ENCODE assay signal across 23 cellular contexts in genomic region chr3:99966657-99967420, GRCh38.
DNase-seq lines count a peak whose midpoint lies in the region; ATAC-seq and TF ChIP-seq lines count a peak whose summit lies in the region.
"Had no signal": no experiment of that assay in that cellular context is flagged by ENCODE, and none has a peak within 500 bp of the region (broad histone marks: within the 10 kb centered on the region; RNA-seq: fewer than 3 reads in every experiment).

No MANE protein-coding gene starts in this region.

- POLR2A ChIA-PET in MCF 10A (lab: Yijun Ruan, JAX) = interaction anchor here (0.5 to 1.9 kb wide), 16 partner anchors 8 to 284 kb away, joined by 3 to 17 read pairs (median 4); no protein-coding TSS in a partner anchor

- H3K4me3 ChIP-seq in breast epithelium (no peak overlapping the region), psoas muscle (no peak overlapping the region), uterus (no peak overlapping the region)
- H3K4me3 ChIP-seq: BLaER1, lung, neural progenitor cell, SJSA1, skin epidermis, upper lobe of left lung had no signal

- DNase-seq in MCF 10A (ENCODE audit: unreplicated experiment) (no peak), breast epithelium (ENCODE audit: low spot score in 2 of 2) (no peak), fibroblast of the conjunctiva (ENCODE audit: low read depth) (peak; percentile 75), psoas muscle (no peak), uterus (no peak)
- DNase-seq: activated CD4-positive, alpha-beta T cell treated with anti-CD3 and anti-CD28 coated beads for 1 hour; activated CD8-positive, alpha-beta memory T cell treated with anti-CD3 and anti-CD28 coated beads, Interleukin-2, amount 50 U/mL, for 4 hours; activated naive CD4-positive, alpha-beta T cell treated with Interleukin-2 at 50 U/mL for 16 hours; effector CD4-positive, alpha-beta T cell; NCI-H187 treated with DMSO at 0.1 percent for 48 hours; NCI-H510A treated with DMSO at 0.1 percent for 48 hours; T-helper 9 cell; upper lobe of left lung had no signal

- no peaks in the 10 kb centered on the region for H3K27me3 ChIP-seq in breast epithelium
- H3K27me3 ChIP-seq in psoas muscle (ENCODE audit: insufficient read depth in 3 of 3, low read length in 2 of 3) = no peaks in the 10 kb centered on the region
- H3K27me3 ChIP-seq in uterus = no peaks in the 10 kb centered on the region
- H3K27me3 ChIP-seq: BLaER1, neural progenitor cell, SJSA1, upper lobe of left lung had no signal

- no peak overlapping the region for H3K27ac ChIP-seq in breast epithelium
- H3K27ac ChIP-seq in psoas muscle = peak overlapping the region; percentile 62
- H3K27ac ChIP-seq in uterus = peak overlapping the region; percentile 77 to 83
- H3K27ac ChIP-seq: 22Rv1, BLaER1, neural progenitor cell, SJSA1, upper lobe of left lung had no signal

- BruUV-seq in MCF 10A (replicated peaks; lab: Mats Ljungman, UMichigan) = no TSS peak

- peak overlapping the region; percentile 82 for H3K27ac Mint-ChIP-seq in MCF 10A (ENCODE audit: low read depth, unreplicated experiment)
- H3K27ac Mint-ChIP-seq: neural progenitor cell had no signal

- CTCF ChIA-PET in MCF 10A (lab: Yijun Ruan, JAX) = interaction anchor here (0.6 to 1.5 kb wide), 8 partner anchors 9 to 287 kb away, joined by 3 to 4 read pairs (median 4); no protein-coding TSS in a partner anchor

- intact Hi-C loops in MCF 10A (cut with micrococcal nuclease) = no loop called here
- intact Hi-C loops in breast epithelium (cut with DNase I; ENCODE audit: low total_unique reads) = no loop called here
- intact Hi-C loops in psoas muscle (cut with DNase I) = no loop called here
- intact Hi-C loops in uterus (cut with DNase I; ENCODE audit: low total_unique reads) = no loop called here

- no peak overlapping the region for H3K4me3 Mint-ChIP-seq in MCF 10A (ENCODE audit: unreplicated experiment)
- H3K4me3 Mint-ChIP-seq: neural progenitor cell had no signal

- 43 to 66% (median 53%) methylated on average over 7 of the region's 7 CpGs for WGBS in psoas muscle, 3 donors

- peaks cover 43% of the 10 kb centered on the region for H3K4me1 Mint-ChIP-seq in MCF 10A (ENCODE audit: insufficient read depth, unreplicated experiment)

- H3K36me3 ChIP-seq in breast epithelium (no peaks in the 10 kb centered on the region), psoas muscle (ENCODE audit: insufficient read depth in 1 of 2, low read depth in 1 of 2) (peaks cover 0 to 8% of the 10 kb centered on the region in 2 donors), uterus (no peaks in the 10 kb centered on the region)
- H3K36me3 ChIP-seq: neural progenitor cell, SJSA1, upper lobe of left lung had no signal

- H3K9me3 ChIP-seq in breast epithelium (no peaks in the 10 kb centered on the region), psoas muscle (no peaks in the 10 kb centered on the region), uterus (no peaks in the 10 kb centered on the region)
- H3K9me3 ChIP-seq: BLaER1, SJSA1, upper lobe of left lung had no signal

- no peaks in the 10 kb centered on the region for H3K27me3 Mint-ChIP-seq in MCF 10A (ENCODE audit: insufficient read depth, unreplicated experiment)

- no peak for TF ChIP-seq POLR2A in breast epithelium (IDR thresholded peaks at IDR 0.05)
- TF ChIP-seq POLR2A in uterus (IDR thresholded peaks at IDR 0.05) = no peak

- H3K4me1 ChIP-seq in breast epithelium (no peaks in the 10 kb centered on the region), psoas muscle (peaks cover 65% of the 10 kb centered on the region), uterus (peaks cover 0 to 15% of the 10 kb centered on the region in 2 donors)
- H3K4me1 ChIP-seq: BLaER1, neural progenitor cell, upper lobe of left lung had no signal

- TF ChIP-seq CTCF in MCF 10A (IDR thresholded peaks at IDR 0.05; ENCODE audit: unreplicated experiment) = no peak
- TF ChIP-seq CTCF in breast epithelium (IDR thresholded peaks at IDR 0.05) = no peak
- no peak for TF ChIP-seq CTCF in psoas muscle (IDR thresholded peaks at IDR 0.05)
- no peak for TF ChIP-seq CTCF in uterus (IDR thresholded peaks at IDR 0.05)

- no peaks in the 10 kb centered on the region for H3K9me3 Mint-ChIP-seq in MCF 10A (ENCODE audit: unreplicated experiment)
- H3K9me3 Mint-ChIP-seq: neural progenitor cell had no signal

- no peaks in the 10 kb centered on the region for H3K36me3 Mint-ChIP-seq in MCF 10A (ENCODE audit: insufficient read depth, unreplicated experiment)
- H3K36me3 Mint-ChIP-seq: neural progenitor cell had no signal

- peak; percentile 31 to 60 (median 43) for ATAC-seq in psoas muscle
- no peak for ATAC-seq in GM18867 (IDR thresholded peaks at IDR 0.05; ENCODE audit: unreplicated experiment)
- no peak for ATAC-seq in GM18870 (IDR thresholded peaks at IDR 0.05; ENCODE audit: unreplicated experiment)
- no peak for ATAC-seq in HG03095 (IDR thresholded peaks at IDR 0.05; ENCODE audit: unreplicated experiment)
- ATAC-seq: HepG2 had no signal

Comparison
In these comparisons a context has a peak if more than half of its experiments do, and no peak if none do; other contexts are left out.
1. H3K27ac ChIP-seq: peak in psoas muscle (single experiment) and uterus (2 of 2); none in breast epithelium (0 of 2).
2. ATAC-seq: peak in psoas muscle (4 of 4); none in GM18867 (single experiment), GM18870 (single experiment) and HG03095 (single experiment).